ENCODE assay signal across 9 cellular contexts in the genomic region with DNA sequence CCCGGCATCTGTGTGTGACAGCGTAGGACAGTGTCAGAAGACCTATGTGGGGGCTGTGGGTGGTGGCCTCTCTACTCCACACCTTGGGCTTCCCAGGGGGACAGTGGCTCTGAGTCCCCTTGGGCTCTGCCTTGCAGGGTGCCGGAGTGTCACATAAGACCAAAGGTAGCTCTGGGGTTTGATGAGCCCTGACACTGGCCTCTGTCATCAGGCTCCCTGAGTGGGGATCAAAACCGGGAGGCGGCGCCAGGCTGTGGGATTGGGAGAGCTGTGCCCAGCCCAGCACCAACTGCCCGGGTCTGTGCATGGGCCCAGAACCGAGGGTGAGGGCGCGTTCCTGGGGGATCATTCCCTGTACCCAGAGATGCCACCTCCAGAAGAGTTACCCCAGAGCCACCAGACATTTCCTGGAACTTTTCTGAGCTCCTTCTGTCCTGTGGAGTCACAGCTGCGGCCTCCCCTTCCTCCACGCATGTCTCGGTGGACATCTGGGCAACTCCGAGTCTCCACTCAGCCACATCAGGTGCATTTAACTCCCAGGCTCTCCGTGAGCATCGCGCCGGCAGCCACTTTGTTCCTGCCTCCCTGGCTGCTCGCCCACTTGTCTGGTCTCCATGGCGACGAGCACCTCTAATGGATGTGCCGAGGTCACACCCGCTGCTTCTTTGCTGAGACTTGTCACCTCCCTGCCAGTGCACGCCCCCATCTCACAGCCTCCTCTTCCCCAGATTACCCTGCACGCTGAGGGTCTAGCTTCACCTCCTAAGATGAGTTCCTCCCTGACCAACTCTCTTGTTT.
DNase-seq lines count a peak whose midpoint lies in the region; ATAC-seq and TF ChIP-seq lines count a peak whose summit lies in the region.
"Had no signal": no experiment of that assay in that cellular context is flagged by ENCODE, and none has a peak within 500 bp of the region (broad histone marks: within the 10 kb centered on the region; RNA-seq: fewer than 3 reads in every experiment).

No MANE protein-coding gene starts in this region.

- peak overlapping the region in 6 of 10 donors; percentile 23 to 60 (median 52) for H3K27ac Mint-ChIP-seq in naive thymus-derived CD8-positive, alpha-beta T cell
- H3K27ac Mint-ChIP-seq: memory B cell had no signal

- peaks cover 11 to 38% (median 22%) of the 10 kb centered on the region in 5 donors for H3K27me3 Mint-ChIP-seq in naive thymus-derived CD8-positive, alpha-beta T cell

- intact Hi-C loops in sciatic nerve (cut with DNase I) = no loop called here

- H3K36me3 Mint-ChIP-seq in naive thymus-derived CD8-positive, alpha-beta T cell = no peaks in the 10 kb centered on the region
- H3K36me3 Mint-ChIP-seq: memory B cell had no signal

- DNase-seq in DMS79 treated with DMSO at 0.1 percent for 48 hours (lab: John Stamatoyannopoulos, UW) = peak; percentile 97
- peak; percentile 100 for DNase-seq in NCI-H1105 (lab: John Stamatoyannopoulos, UW)
- DNase-seq in NCI-H748 treated with DMSO at 0.1 percent for 48 hours (lab: John Stamatoyannopoulos, UW) = peak; percentile 86
- DNase-seq in naive thymus-derived CD8-positive, alpha-beta T cell = no peak
- no peak for DNase-seq in erythroblast (lab: John Stamatoyannopoulos, UW)
- no peak for DNase-seq in sciatic nerve (ENCODE audit: low spot score)
- DNase-seq in pons (ENCODE audit: low spot score) = no peak
- DNase-seq: GF-D8 had no signal

- no peak for TF ChIP-seq POLR2A in erythroblast (IDR thresholded peaks at IDR 0.05; ENCODE audit: low read length)

- POLR2A ChIA-PET in naive thymus-derived CD8-positive, alpha-beta T cell (lab: Charles Lee) = interaction anchor here (1.5 kb wide), 1 partner anchor 45 kb away, joined by 5 read pairs; no protein-coding TSS in a partner anchor

- peak; percentile 23 to 33 for ATAC-seq in naive thymus-derived CD8-positive, alpha-beta T cell
- ATAC-seq in sciatic nerve = no peak

- peak overlapping the region in 2 of 10 donors; percentile 16 to 34 for H3K4me3 Mint-ChIP-seq in naive thymus-derived CD8-positive, alpha-beta T cell
- H3K4me3 Mint-ChIP-seq: memory B cell had no signal

- H3K4me1 Mint-ChIP-seq in naive thymus-derived CD8-positive, alpha-beta T cell = peaks cover 5 to 27% (median 23%) of the 10 kb centered on the region in 4 donors

- no peaks in the 10 kb centered on the region for H3K9me3 Mint-ChIP-seq in naive thymus-derived CD8-positive, alpha-beta T cell
- H3K9me3 Mint-ChIP-seq: memory B cell had no signal

Comparison
In these comparisons a context has a peak if more than half of its experiments do, and no peak if none do; other contexts are left out.
1. DNase-seq: peak in DMS79 treated with DMSO at 0.1 percent for 48 hours (single experiment), NCI-H1105 (single experiment) and NCI-H748 treated with DMSO at 0.1 percent for 48 hours (single experiment); none in naive thymus-derived CD8-positive, alpha-beta T cell (0 of 10), erythroblast (0 of 2), sciatic nerve (single experiment) and pons (single experiment).